Comparison of ENCODE assay signal across 1 cellular context in genomic region chr4:10682397-10682796, GRCh38.
TF ChIP-seq lines count a peak whose summit lies in the region.

No MANE protein-coding gene starts in this region.

TF ChIP-seq in K562, 482 proteins besides CTCF, POLR2A, EP300 and RAD21 (continued from another document):
- TF ChIP-seq SMAD4 (CRISPR knock-in tag; conservative IDR thresholded peaks at IDR 0.05), result no peak
- TF ChIP-seq, protein P1, sequence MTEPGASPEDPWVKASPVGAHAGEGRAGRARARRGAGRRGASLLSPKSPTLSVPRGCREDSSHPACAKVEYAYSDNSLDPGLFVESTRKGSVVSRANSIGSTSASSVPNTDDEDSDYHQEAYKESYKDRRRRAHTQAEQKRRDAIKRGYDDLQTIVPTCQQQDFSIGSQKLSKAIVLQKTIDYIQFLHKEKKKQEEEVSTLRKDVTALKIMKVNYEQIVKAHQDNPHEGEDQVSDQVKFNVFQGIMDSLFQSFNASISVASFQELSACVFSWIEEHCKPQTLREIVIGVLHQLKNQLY (CRISPR knock-in tag; conservative IDR thresholded peaks at IDR 0.05), result no peak
- TF ChIP-seq TGIF2 (CRISPR knock-in tag; IDR thresholded peaks at IDR 0.05), result no peak
- TF ChIP-seq ILF3 (IDR thresholded peaks at IDR 0.05; ENCODE audit: borderline replicate concordance), result no peak
- TF ChIP-seq IRF2 (CRISPR knock-in tag; IDR thresholded peaks at IDR 0.05), result no peak
- no peak for TF ChIP-seq HOMEZ (CRISPR knock-in tag; IDR thresholded peaks at IDR 0.05)
